ENCODE assay signal across 11 cellular contexts in genomic region chr4:41146716-41147506, GRCh38.
DNase-seq lines count a peak whose midpoint lies in the region; ATAC-seq and TF ChIP-seq lines count a peak whose summit lies in the region.
"Had no signal": no experiment of that assay in that cellular context is flagged by ENCODE, and none has a peak within 500 bp of the region (broad histone marks: within the 10 kb centered on the region; RNA-seq: fewer than 3 reads in every experiment).

No MANE protein-coding gene starts in this region.

- POLR2A ChIA-PET in RWPE1 (lab: Yijun Ruan, JAX; ENCODE audit: low non-redundant PET), result no interaction called here

- TF ChIP-seq CTCF in RWPE1 (conservative IDR thresholded peaks at IDR 0.05; ENCODE audit: low read depth) (no peak), nephron (IDR thresholded peaks at IDR 0.05; ENCODE audit: unreplicated experiment in 3 of 3) (no peak)

- H3K27me3 Mint-ChIP-seq in nephron (ENCODE audit: low read depth), result no peaks in the 10 kb centered on the region

- H3K4me3 Mint-ChIP-seq in nephron, result no peak overlapping the region

- peaks cover 67% of the 10 kb centered on the region for H3K79me2 ChIP-seq in ACC112 (ENCODE audit: control insufficient read depth, insufficient read depth, low read length, unreplicated experiment)

- peak overlapping the region; percentile 43 to 76 (median 64) for H3K27ac Mint-ChIP-seq in nephron

- H3K36me3 Mint-ChIP-seq in nephron (ENCODE audit: low read depth), result peaks cover 4% of the 10 kb centered on the region

- peaks cover 65% of the 10 kb centered on the region for H3K4me1 ChIP-seq in ACC112 (ENCODE audit: control insufficient read depth, insufficient read depth, low read length, unreplicated experiment)
- H3K4me1 ChIP-seq: BE2C had no signal

- H2AFZ ChIP-seq in ACC112 (ENCODE audit: low read length, unreplicated experiment), result no peak overlapping the region

- H3K27me3 ChIP-seq in ACC112 (ENCODE audit: insufficient read depth, low read length), result no peaks in the 10 kb centered on the region
- H3K27me3 ChIP-seq: BE2C, cardiac muscle cell had no signal

- peak overlapping the region; percentile 10 for H3K4me3 ChIP-seq in ACC112 (ENCODE audit: low read depth, low read length)
- H3K4me3 ChIP-seq: cardiac muscle cell had no signal

- no peaks in the 10 kb centered on the region for H3K9me3 Mint-ChIP-seq in nephron

- CTCF ChIA-PET in RWPE1 (lab: Yijun Ruan, JAX), result interaction anchor here (0.9 kb wide), 1 partner anchor 249 kb away, joined by 4 read pairs; no protein-coding TSS in a partner anchor

- H3K27ac ChIP-seq in ACC112 (ENCODE audit: low read depth, low read length) (peak overlapping the region; percentile 66), RWPE1 (peak overlapping the region; percentile 91)
- H3K27ac ChIP-seq: cardiac muscle cell had no signal

- DNase-seq in RWPE1 (ENCODE audit: low spot score) (no peak), fibroblast of peridontal ligament (ENCODE audit: extremely low read depth) (peak; percentile 59), HPDE6-E6E7 (ENCODE audit: extremely low spot score) (no peak)
- DNase-seq in stimulated activated CD8-positive, alpha-beta memory T cell treated with anti-CD3 and anti-CD28 coated beads, Interleukin-4, amount 100 ng/mL, for 48 hours, result no peak
- DNase-seq: BE2C, Karpas-422 had no signal

- H3K4me1 Mint-ChIP-seq in nephron, result peaks cover 67% of the 10 kb centered on the region

- H3K36me3 ChIP-seq in ACC112 (ENCODE audit: insufficient read depth, low read length), result no peaks in the 10 kb centered on the region; the same call in 1 of the 2 replicates
- H3K36me3 ChIP-seq: BE2C, cardiac muscle cell had no signal

- no peak for ATAC-seq in GM21576 (IDR thresholded peaks at IDR 0.05; ENCODE audit: unreplicated experiment)
- ATAC-seq in GM21367 (IDR thresholded peaks at IDR 0.05; ENCODE audit: unreplicated experiment), result no peak
